In genomic region chr5:77076961-77077820, GRCh38 we compare ENCODE assay signal across 9 cellular contexts. TPM values are rescaled to one million over a fixed set of nuclear protein-coding genes. Genes with fewer than 3 reads are reported as not detected.
DNase-seq lines count a peak whose midpoint lies in the region; ATAC-seq and TF ChIP-seq lines count a peak whose summit lies in the region.
"Had no signal": no experiment of that assay in that cellular context is flagged by ENCODE, and none has a peak within 500 bp of the region (broad histone marks: within the 10 kb centered on the region; RNA-seq: fewer than 3 reads in every experiment).

No MANE protein-coding gene starts in this region.

- H3K27me3 Mint-ChIP-seq in WTC11 (ENCODE audit: low read depth) = peaks cover 12% of the 10 kb centered on the region; the same call in 1 of the 2 replicates
- H3K27me3 Mint-ChIP-seq: IgD-negative memory B cell had no signal

- peaks cover 6% of the 10 kb centered on the region for H3K4me1 Mint-ChIP-seq in WTC11

- peaks cover under 1% of the 10 kb centered on the region; the same call in 1 of the 2 replicates for H3K36me3 Mint-ChIP-seq in WTC11

- H3K27ac Mint-ChIP-seq in WTC11 = no peak overlapping the region

- H3K4me3 Mint-ChIP-seq in WTC11 = peak overlapping the region; percentile 66

- H3K9me3 Mint-ChIP-seq in WTC11 = peaks cover under 1% of the 10 kb centered on the region
- H3K9me3 Mint-ChIP-seq: IgD-negative memory B cell had no signal

- POLR2A ChIA-PET in WTC11 (lab: Charles Lee) = interaction anchor here (0.6 to 1.3 kb wide), 5 partner anchors 9 to 1475 kb away, joined by 3 to 6 read pairs (median 3); partner anchors contain the start of gene AGGF1

- peaks cover 7% of the 10 kb centered on the region; the same call in 1 of the 2 replicates for H3K27me3 ChIP-seq in HUES64 (ENCODE audit: insufficient read depth, low read length)

- DNase-seq in CD1c-positive myeloid dendritic cell (ENCODE audit: extremely low spot score) (peak; percentile 80), WTC11 (ENCODE audit: low spot score) (peak; percentile 86), choroid plexus epithelial cell (ENCODE audit: low read depth) (peak; percentile 74), kidney tubule cell (ENCODE audit: low spot score) (peak; percentile 72), DMS79 treated with DMSO at 0.1 percent for 48 hours (lab: John Stamatoyannopoulos, UW) (no peak)
- DNase-seq in stimulated activated CD4-positive, alpha-beta T cell treated with anti-CD3 and anti-CD28 coated beads, Interleukin-1b, Interleukin-23, amount 100 ng/mL, for 4 hours (ENCODE audit: low read depth in 2 of 2) = peak; percentile 12 to 53

- CTCF ChIA-PET in WTC11 (lab: Charles Lee) = interaction anchor here (0.5 to 2.7 kb wide), 17 partner anchors 10 to 945 kb away, joined by 3 to 42 read pairs (median 5); partner anchors contain the start of genes AGGF1, CRHBP, S100Z and ZBED3

- H3K27ac ChIP-seq in HUES64 (ENCODE audit: low read depth, low read length) = no peak overlapping the region

- WGBS in HUES64 = 1% methylated on average over 102 of the region's 102 CpGs

- H3K36me3 ChIP-seq in HUES64 (ENCODE audit: insufficient read depth, low read length) = 0 out of 2 replicates have a peak, but pooled peaks cover 1% of the 10 kb centered on the region

- H3K9me3 ChIP-seq in HUES64 (ENCODE audit: insufficient read depth, low read depth, low read length) = no peaks in the 10 kb centered on the region

- peak overlapping the region; percentile 67 for H3K9ac ChIP-seq in HUES64 (ENCODE audit: low read depth, low read length)

- peak; percentile 94 for TF ChIP-seq CTCF in WTC11 (IDR thresholded peaks at IDR 0.05)
- peak; percentile 54 for TF ChIP-seq CTCF in choroid plexus epithelial cell (conservative IDR thresholded peaks at IDR 0.05; ENCODE audit: low read depth, low read length)

- 0 out of 2 replicates have a peak, but pooled peaks cover 6% of the 10 kb centered on the region for H3K4me1 ChIP-seq in HUES64 (ENCODE audit: insufficient read depth, low read length)

- peak; percentile 42 for ATAC-seq in GM19468 (IDR thresholded peaks at IDR 0.05; ENCODE audit: extremely low read depth, unreplicated experiment)
- ATAC-seq in WTC11 = peak; percentile 84

- peak overlapping the region; percentile 54 for H3K4me3 ChIP-seq in HUES64 (ENCODE audit: low read length)
- peak overlapping the region; percentile 54 for H3K4me3 ChIP-seq in choroid plexus epithelial cell (ENCODE audit: low read depth, low read length)

TF ChIP-seq in WTC11, 78 proteins besides CTCF, POLR2A, EP300 and RAD21 (continues in another document):
- TF ChIP-seq TCF7 (CRISPR knock-in tag; IDR thresholded peaks at IDR 0.05; ENCODE audit: low read depth) = 0 out of 2 replicates have a peak, but pooled peaks have one; percentile 54
- TF ChIP-seq GTF2I (CRISPR knock-in tag; conservative IDR thresholded peaks at IDR 0.05) = no peak
- TF ChIP-seq FOXJ3 (CRISPR knock-in tag; IDR thresholded peaks at IDR 0.05; ENCODE audit: borderline replicate concordance) = no peak
- TF ChIP-seq STAT6 (CRISPR knock-in tag; conservative IDR thresholded peaks at IDR 0.05; ENCODE audit: low read depth) = no peak
- TF ChIP-seq SP1 (CRISPR knock-in tag; conservative IDR thresholded peaks at IDR 0.05) = peak; percentile 25; the same call in 1 of the 2 replicates
- 0 out of 2 replicates have a peak, but pooled peaks have one; percentile 46 for TF ChIP-seq ARID4B (CRISPR knock-in tag; IDR thresholded peaks at IDR 0.05; ENCODE audit: borderline replicate concordance)
- no peak for TF ChIP-seq NR2C2 (CRISPR knock-in tag; IDR thresholded peaks at IDR 0.05)
- no peak for TF ChIP-seq JAZF1 (CRISPR knock-in tag; IDR thresholded peaks at IDR 0.05)
- TF ChIP-seq NFYB (CRISPR knock-in tag; conservative IDR thresholded peaks at IDR 0.05; ENCODE audit: low read depth) = no peak; the same call in 1 of the 2 replicates
- TF ChIP-seq MAX (CRISPR knock-in tag; IDR thresholded peaks at IDR 0.05) = peak; percentile 27; the same call in 1 of the 2 replicates
- TF ChIP-seq HMGXB4 (CRISPR knock-in tag; IDR thresholded peaks at IDR 0.05) = peak; percentile 96
- TF ChIP-seq ERG (CRISPR knock-in tag; IDR thresholded peaks at IDR 0.05) = peak; percentile 40; the same call in 1 of the 2 replicates
- TF ChIP-seq SMAD3 (CRISPR knock-in tag; IDR thresholded peaks at IDR 0.05; ENCODE audit: borderline replicate concordance) = no peak

RNA-seq across cellular contexts. Expression of gene ZBED3, which starts 9.9 kb away (rescaled TPM):
- polyA plus RNA-seq in HUES64 (2013, experiment 1 of 2) = 5.3 TPM
- 5.5 TPM for polyA plus RNA-seq in HUES64 (2013, experiment 2 of 2)
- 3.6 to 7.0 TPM (median 5.7 TPM) in 3 replicates for total RNA-seq in WTC11 (2021)

RNA-seq across cellular contexts. Expression of gene AGGF1, which starts 47.0 kb away (rescaled TPM):
- 13.5 TPM for polyA plus RNA-seq in HUES64 (2013, experiment 1 of 2)
- 17.0 TPM for polyA plus RNA-seq in HUES64 (2013, experiment 2 of 2)
- 20.2 to 23.2 TPM (median 21.2 TPM) in 3 replicates for total RNA-seq in WTC11 (2021)
